In the genomic region with DNA sequence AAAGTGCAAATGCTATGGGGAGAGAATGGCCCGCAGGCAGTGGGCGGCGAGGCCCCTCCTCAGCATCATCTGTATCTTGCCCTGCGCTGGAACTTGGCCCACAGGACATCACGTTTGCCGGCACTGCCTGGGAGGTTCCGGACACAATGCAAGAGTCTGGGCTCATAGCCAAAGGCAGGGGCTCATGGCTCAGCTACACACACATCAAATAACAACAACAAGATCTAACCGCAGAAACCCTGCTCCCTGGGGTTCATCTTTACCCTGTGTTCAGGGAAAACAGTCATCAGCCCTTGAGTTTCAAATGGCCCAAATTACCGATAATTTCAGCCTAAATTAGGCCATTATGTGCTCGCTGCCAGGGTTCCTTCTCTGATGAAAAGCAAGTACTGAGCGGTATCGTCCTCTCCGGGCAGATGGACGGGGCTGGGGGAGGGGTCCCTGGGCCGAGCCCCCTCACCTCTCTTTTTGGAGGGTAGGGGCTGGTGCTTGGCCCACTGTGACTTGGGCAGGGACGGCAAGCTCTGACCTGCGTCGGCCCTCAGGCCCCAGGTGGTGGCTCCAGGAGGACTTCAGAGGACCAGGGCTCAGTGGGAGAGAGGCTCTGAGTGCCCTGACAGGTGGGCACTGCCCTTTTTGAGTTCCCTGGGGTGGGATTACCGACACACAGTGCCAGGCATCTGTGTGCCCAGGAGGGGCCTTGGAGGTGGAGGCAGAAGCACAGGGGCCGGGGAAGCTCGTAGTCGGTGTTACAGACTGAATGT, we compare ENCODE assay signal across 9 cellular contexts. TPM values are rescaled to one million over a fixed set of nuclear protein-coding genes. Genes with fewer than 3 reads are reported as not detected.
DNase-seq lines count a peak whose midpoint lies in the region; ATAC-seq, FAIRE-seq and TF ChIP-seq lines count a peak whose summit lies in the region.
"Had no signal": no experiment of that assay in that cellular context is flagged by ENCODE, and none has a peak within 500 bp of the region (broad histone marks: within the 10 kb centered on the region; RNA-seq: fewer than 3 reads in every experiment).

No MANE protein-coding gene starts in this region.

- H3K79me2 ChIP-seq in astrocyte (ENCODE audit: insufficient read depth, low read length), result no peaks in the 10 kb centered on the region

- H3K4me3 ChIP-seq in AG04450 (ENCODE audit: low read depth, low read length) (no peak overlapping the region), astrocyte (ENCODE audit: insufficient read depth, low read depth, low read length) (no peak overlapping the region), kidney epithelial cell (ENCODE audit: low read depth, low read length) (no peak overlapping the region)

- H3K9me3 Mint-ChIP-seq in astrocyte (ENCODE audit: unreplicated experiment) (peaks cover 26% of the 10 kb centered on the region), progenitor cell of endocrine pancreas (ENCODE audit: low read depth) (no peaks in the 10 kb centered on the region)

- H3K27me3 Mint-ChIP-seq in astrocyte (ENCODE audit: low read depth, unreplicated experiment) (peaks cover 47% of the 10 kb centered on the region), progenitor cell of endocrine pancreas (peaks cover 4% of the 10 kb centered on the region)

- peak; percentile 34 for FAIRE-seq in astrocyte (lab: Jason Lieb, UNC)

- DNase-seq in AG04450 (ENCODE audit: low read depth, low spot score), result peak; percentile 90
- peak; percentile 80 for DNase-seq in NCI-H128 (lab: John Stamatoyannopoulos, UW; ENCODE audit: unreplicated experiment)
- DNase-seq in astrocyte (ENCODE audit: low read depth), result peak; percentile 94
- DNase-seq in kidney epithelial cell (ENCODE audit: low read depth), result peak; percentile 67
- DNase-seq in progenitor cell of endocrine pancreas (ENCODE audit: low spot score, unreplicated experiment), result no peak
- no peak for DNase-seq in activated T-cell treated with anti-CD3 and anti-CD28 coated beads, Interleukin-2, amount 50 U/mL, for 1 hour

- H3K27ac ChIP-seq in AG04450 (ENCODE audit: low read depth, low read length), result peak overlapping the region; percentile 57
- no peak overlapping the region for H3K27ac ChIP-seq in astrocyte (ENCODE audit: low read depth, low read length)

- H3K4me2 ChIP-seq in astrocyte (ENCODE audit: low read length), result peak overlapping the region; percentile 74

- no peak overlapping the region for H3K27ac Mint-ChIP-seq in astrocyte (ENCODE audit: unreplicated experiment)
- H3K27ac Mint-ChIP-seq in progenitor cell of endocrine pancreas, result no peak overlapping the region

- H3K4me1 ChIP-seq in astrocyte (ENCODE audit: insufficient read depth, low read length), result peaks cover 14% of the 10 kb centered on the region

- peaks cover 13% of the 10 kb centered on the region for H4K20me1 ChIP-seq in astrocyte (ENCODE audit: insufficient read depth, low read length)

- H3K36me3 ChIP-seq in astrocyte (ENCODE audit: insufficient read depth, low read length) (no peaks in the 10 kb centered on the region), kidney epithelial cell (ENCODE audit: control insufficient read depth, insufficient read depth, low read length) (no peaks in the 10 kb centered on the region)

- TF ChIP-seq CTCF in AG04450 (IDR thresholded peaks at IDR 0.05; ENCODE audit: low read depth, low read length) (no peak), astrocyte (IDR thresholded peaks at IDR 0.05; ENCODE audit: insufficient read depth, low read depth, low read length) (no peak), kidney epithelial cell (IDR thresholded peaks at IDR 0.05; ENCODE audit: insufficient read depth, low read length, poor library complexity, severe bottlenecking) (no peak), progenitor cell of endocrine pancreas (IDR thresholded peaks at IDR 0.05; ENCODE audit: unreplicated experiment) (no peak)

- ATAC-seq in HG03196 (IDR thresholded peaks at IDR 0.05; ENCODE audit: unreplicated experiment) (no peak), GM19397 (IDR thresholded peaks at IDR 0.05; ENCODE audit: unreplicated experiment) (no peak)

- H3K4me3 Mint-ChIP-seq in astrocyte (ENCODE audit: unreplicated experiment) (no peak overlapping the region), progenitor cell of endocrine pancreas (ENCODE audit: low read depth) (no peak overlapping the region)

- H3K9me3 ChIP-seq in AG04450 (ENCODE audit: control insufficient read depth, insufficient read depth, low read length), result peaks cover 35% of the 10 kb centered on the region
- peaks cover 23% of the 10 kb centered on the region for H3K9me3 ChIP-seq in astrocyte (ENCODE audit: insufficient read depth, low read depth, low read length)

- CTCF ChIA-PET in AG04450 (lab: Charles Lee), result interaction anchor here (0.5 kb wide), 1 partner anchor 18 kb away, joined by 3 read pairs; no protein-coding TSS in a partner anchor

- H3K4me1 Mint-ChIP-seq in astrocyte (ENCODE audit: low read depth, unreplicated experiment), result peaks cover 1% of the 10 kb centered on the region
- H3K4me1 Mint-ChIP-seq in progenitor cell of endocrine pancreas (ENCODE audit: low read depth), result peaks cover 1% of the 10 kb centered on the region

- no peak overlapping the region for H3K9ac ChIP-seq in astrocyte (ENCODE audit: low read length)

- H3K27me3 ChIP-seq in AG04450 (ENCODE audit: control insufficient read depth, insufficient read depth, low read length), result peaks cover 39% of the 10 kb centered on the region
- peaks cover 58% of the 10 kb centered on the region for H3K27me3 ChIP-seq in astrocyte (ENCODE audit: insufficient read depth, low read length)
- peaks cover 16% of the 10 kb centered on the region for H3K27me3 ChIP-seq in kidney epithelial cell (ENCODE audit: control insufficient read depth, insufficient read depth, low read length)

- POLR2A ChIA-PET in AG04450 (lab: Yijun Ruan, JAX), result interaction anchor here (2.1 kb wide), 1 partner anchor 18 kb away, joined by 6 read pairs; no protein-coding TSS in a partner anchor

- H3K36me3 Mint-ChIP-seq in astrocyte (ENCODE audit: low read depth, unreplicated experiment) (no peaks in the 10 kb centered on the region), progenitor cell of endocrine pancreas (ENCODE audit: insufficient read depth) (no peaks in the 10 kb centered on the region)

- no peak overlapping the region for H2AFZ ChIP-seq in astrocyte (ENCODE audit: low read depth, low read length)

RNA-seq across cellular contexts. Expression of a gene that starts 25.0 kb away (rescaled TPM):
- polyA plus RNA-seq in AG04450 (2011; rRNA removed), result 1.8 and 1.9 TPM in 2 replicates
- 1.6 and 2.5 TPM in 2 replicates for polyA minus RNA-seq in AG04450 (2011; rRNA and poly(A)+ RNA removed)
- total RNA-seq in astrocyte, result 23.4 and 26.3 TPM in 2 replicates
- 16.1 and 20.8 TPM in 2 replicates for total RNA-seq in kidney epithelial cell
- 1.5 and 2.2 TPM in 2 replicates for total RNA-seq in progenitor cell of endocrine pancreas
- total RNA-seq: mononuclear cell had no signal

Comparison
In these comparisons a context has a peak if more than half of its experiments do, and no peak if none do; other contexts are left out.
1. DNase-seq: peak in AG04450 (single experiment), NCI-H128 (single experiment), astrocyte (single experiment) and kidney epithelial cell (single experiment); none in progenitor cell of endocrine pancreas (single experiment) and activated T-cell treated with anti-CD3 and anti-CD28 coated beads, Interleukin-2, amount 50 U/mL, for 1 hour (single experiment).